ENCODE assay signal across 18 cellular contexts in genomic region chr9:136628287-136628686, GRCh38. TPM values are rescaled to one million over a fixed set of nuclear protein-coding genes. Genes with fewer than 3 reads are reported as not detected.
A peak's percentile ranks its signal among the peaks of the same experiment; 100 is the strongest.
DNase-seq lines count a peak whose midpoint lies in the region; ATAC-seq and TF ChIP-seq lines count a peak whose summit lies in the region.
"Had no signal": no experiment of that assay in that cellular context is flagged by ENCODE, and none has a peak within 500 bp of the region (broad histone marks: within the 10 kb centered on the region; RNA-seq: fewer than 3 reads in every experiment).

No MANE protein-coding gene starts in this region.

- H3K4me1 ChIP-seq in heart right ventricle = peaks cover 15 to 58% (median 46%) of the 10 kb centered on the region in 9 donors
- H3K4me1 ChIP-seq in mesenchymal stem cell (ENCODE audit: control insufficient read depth, insufficient read depth, low read depth, low read length) = peaks cover 37% of the 10 kb centered on the region
- H3K4me1 ChIP-seq in ascending aorta = peaks cover 16 to 22% of the 10 kb centered on the region in 2 donors

- H4K8ac ChIP-seq in mesenchymal stem cell (ENCODE audit: low read length) = no peak overlapping the region

- no peak overlapping the region for H3K4me3 Mint-ChIP-seq in dendritic cell treated with granulocyte-macrophage colony-stimulating factor and Interleukin-4, amounts not matched to agents 40 ng/mL and 50 ng/mL, for 4 days
- no peak overlapping the region for H3K4me3 Mint-ChIP-seq in stimulated activated memory B cell treated with anti-CD40 and anti-IgM and Interleukin-4, amounts not matched to agents 10 μg/mL and 1 μg/mL and 100 μg/mL, for 72 hours

- H2BK12ac ChIP-seq in mesenchymal stem cell (ENCODE audit: low read length in 2 of 2) = no peak overlapping the region

- ATAC-seq in left cardiac atrium (no peak), heart right ventricle (no peak)
- no peak for ATAC-seq in stimulated activated memory B cell treated with anti-CD40 and anti-IgM and Interleukin-4, amounts not matched to agents 10 μg/mL and 1 μg/mL and 100 μg/mL, for 72 hours
- ATAC-seq: Panc1, Right ventricle myocardium inferior had no signal

- H3K4ac ChIP-seq in mesenchymal stem cell (ENCODE audit: low read depth in 1 of 2, low read length in 2 of 2) = no peak overlapping the region

- no peaks in the 10 kb centered on the region for H3K9me3 ChIP-seq in heart right ventricle
- no peaks in the 10 kb centered on the region for H3K9me3 ChIP-seq in mesenchymal stem cell (ENCODE audit: control insufficient read depth, low read length)
- no peaks in the 10 kb centered on the region for H3K9me3 ChIP-seq in ascending aorta

- no peak overlapping the region for H4K91ac ChIP-seq in mesenchymal stem cell (ENCODE audit: low read length)

- no peak overlapping the region for H3K14ac ChIP-seq in mesenchymal stem cell (ENCODE audit: low read length in 2 of 2)

- H3K18ac ChIP-seq in mesenchymal stem cell (ENCODE audit: low read depth in 1 of 2, low read length in 2 of 2) = no peak overlapping the region

- H3K27ac ChIP-seq in heart right ventricle = no peak overlapping the region
- H3K27ac ChIP-seq in mesenchymal stem cell (ENCODE audit: low read length, poor library complexity, severe bottlenecking) = no peak overlapping the region
- H3K27ac ChIP-seq in ascending aorta = no peak overlapping the region
- H3K27ac ChIP-seq: HL-60 had no signal

- H3K4me2 ChIP-seq in mesenchymal stem cell (ENCODE audit: low read length, poor library complexity, severe bottlenecking) = no peak overlapping the region

- DNase-seq in left cardiac atrium = peak; percentile 21
- no peak for DNase-seq in heart right ventricle
- DNase-seq in mesenchymal stem cell = no peak
- DNase-seq in DMS53 treated with DMSO at 0.1 percent for 48 hours (lab: John Stamatoyannopoulos, UW; ENCODE audit: unreplicated experiment) = no peak
- no peak for DNase-seq in NCI-H1417 treated with DMSO at 0.1 percent for 48 hours (lab: John Stamatoyannopoulos, UW)
- DNase-seq in ascending aorta (ENCODE audit: low spot score in 2 of 2) = no peak
- DNase-seq: CD4-positive, CD25-positive, alpha-beta regulatory T cell; DMS53; HCEC 1CT; NCI-H1105 treated with DMSO at 0.1 percent for 48 hours; NCI-H187; NCI-H226; NCI-H524 treated with DMSO at 0.1 percent for 48 hours had no signal

- H3K9me3 Mint-ChIP-seq in dendritic cell treated with granulocyte-macrophage colony-stimulating factor and Interleukin-4, amounts not matched to agents 40 ng/mL and 50 ng/mL, for 4 days = no peaks in the 10 kb centered on the region
- H3K9me3 Mint-ChIP-seq in stimulated activated memory B cell treated with anti-CD40 and anti-IgM and Interleukin-4, amounts not matched to agents 10 μg/mL and 1 μg/mL and 100 μg/mL, for 72 hours = no peaks in the 10 kb centered on the region
- H3K9me3 Mint-ChIP-seq: CD4-positive, CD25-positive, alpha-beta regulatory T cell had no signal

- no peak overlapping the region for H2AFZ ChIP-seq in mesenchymal stem cell (ENCODE audit: low read depth, low read length)

- peaks cover 43% of the 10 kb centered on the region for H3K27me3 Mint-ChIP-seq in dendritic cell treated with granulocyte-macrophage colony-stimulating factor and Interleukin-4, amounts not matched to agents 40 ng/mL and 50 ng/mL, for 4 days
- H3K27me3 Mint-ChIP-seq in stimulated activated memory B cell treated with anti-CD40 and anti-IgM and Interleukin-4, amounts not matched to agents 10 μg/mL and 1 μg/mL and 100 μg/mL, for 72 hours = peaks cover 46% of the 10 kb centered on the region

- H3K4me1 Mint-ChIP-seq in dendritic cell treated with granulocyte-macrophage colony-stimulating factor and Interleukin-4, amounts not matched to agents 40 ng/mL and 50 ng/mL, for 4 days (ENCODE audit: low read depth) = peaks cover 22% of the 10 kb centered on the region
- peaks cover 10% of the 10 kb centered on the region for H3K4me1 Mint-ChIP-seq in stimulated activated memory B cell treated with anti-CD40 and anti-IgM and Interleukin-4, amounts not matched to agents 10 μg/mL and 1 μg/mL and 100 μg/mL, for 72 hours
- H3K4me1 Mint-ChIP-seq: CD4-positive, CD25-positive, alpha-beta regulatory T cell had no signal

- peak overlapping the region; percentile 1 for H2BK15ac ChIP-seq in mesenchymal stem cell (ENCODE audit: low read depth, poor library complexity, severe bottlenecking)

- H3K36me3 ChIP-seq in heart right ventricle (no peaks in the 10 kb centered on the region), mesenchymal stem cell (ENCODE audit: control insufficient read depth in 1 of 2, insufficient read depth in 2 of 2, low read depth in 1 of 2, low read length in 2 of 2) (no peaks in the 10 kb centered on the region), ascending aorta (no peaks in the 10 kb centered on the region)

- H2AK5ac ChIP-seq in mesenchymal stem cell (ENCODE audit: low read length, severe bottlenecking) = no peak overlapping the region

- 64 to 72% methylated on average over 24 of the region's 24 CpGs for WGBS in heart right ventricle, 2 donors
- 84% methylated on average over 24 of the region's 24 CpGs for WGBS in mesenchymal stem cell

- H3K27ac Mint-ChIP-seq in dendritic cell treated with granulocyte-macrophage colony-stimulating factor and Interleukin-4, amounts not matched to agents 40 ng/mL and 50 ng/mL, for 4 days = peak overlapping the region; percentile 45
- H3K27ac Mint-ChIP-seq in stimulated activated memory B cell treated with anti-CD40 and anti-IgM and Interleukin-4, amounts not matched to agents 10 μg/mL and 1 μg/mL and 100 μg/mL, for 72 hours = peak overlapping the region; percentile 60
- H3K27ac Mint-ChIP-seq: CD4-positive, CD25-positive, alpha-beta regulatory T cell had no signal

- no peaks in the 10 kb centered on the region for H3K36me3 Mint-ChIP-seq in dendritic cell treated with granulocyte-macrophage colony-stimulating factor and Interleukin-4, amounts not matched to agents 40 ng/mL and 50 ng/mL, for 4 days (ENCODE audit: low read depth)
- H3K36me3 Mint-ChIP-seq in stimulated activated memory B cell treated with anti-CD40 and anti-IgM and Interleukin-4, amounts not matched to agents 10 μg/mL and 1 μg/mL and 100 μg/mL, for 72 hours = no peaks in the 10 kb centered on the region
- H3K36me3 Mint-ChIP-seq: CD4-positive, CD25-positive, alpha-beta regulatory T cell had no signal

- no peak overlapping the region for H2BK5ac ChIP-seq in mesenchymal stem cell (ENCODE audit: low read depth, low read length, poor library complexity, severe bottlenecking)

- no peak overlapping the region for H3K4me3 ChIP-seq in heart right ventricle
- H3K4me3 ChIP-seq in mesenchymal stem cell (ENCODE audit: insufficient read depth in 1 of 2, low read depth in 1 of 2, low read length in 2 of 2) = no peak overlapping the region
- no peak overlapping the region for H3K4me3 ChIP-seq in ascending aorta

- TF ChIP-seq CTCF in heart right ventricle (IDR thresholded peaks at IDR 0.05) (no peak), ascending aorta (IDR thresholded peaks at IDR 0.05) (no peak)

- intact Hi-C loops in left cardiac atrium (cut with DNase I) (loop anchor here (10.0 kb wide), 2 partner anchors 53 to 83 kb away; partner anchors contain the start of gene NOTCH1 (in 1 of the 2)), heart right ventricle (cut with DNase I) (loop anchor here in 3 of 10 donors (5.0 to 10.0 kb wide), 3 partner anchors 63 to 86 kb away; partner anchors contain the start of gene NOTCH1 (in 1 of the 3)), ascending aorta (cut with DNase I) (no loop called here)
- intact Hi-C loops in dendritic cell treated with granulocyte-macrophage colony-stimulating factor and Interleukin-4, amounts not matched to agents 40 ng/mL and 50 ng/mL, for 4 days (cut with micrococcal nuclease) = no loop called here

- H3K27me3 ChIP-seq in heart right ventricle (peaks cover 0 to 18% (median 0%) of the 10 kb centered on the region in 7 donors), mesenchymal stem cell (ENCODE audit: control insufficient read depth in 1 of 2, insufficient read depth in 1 of 2, low read length in 2 of 2) (peaks cover 0 to 36% of the 10 kb centered on the region in 2 experiments), ascending aorta (no peaks in the 10 kb centered on the region)

- H3K79me1 ChIP-seq in mesenchymal stem cell (replicated peaks; ENCODE audit: low read length, poor library complexity, severe bottlenecking) = no peaks in the 10 kb centered on the region

- no peak overlapping the region for H2BK120ac ChIP-seq in mesenchymal stem cell (ENCODE audit: low read depth, low read length)

- no peak overlapping the region for H3K23ac ChIP-seq in mesenchymal stem cell (ENCODE audit: low read length in 2 of 2)

- no peak overlapping the region for H3K9ac ChIP-seq in mesenchymal stem cell (ENCODE audit: low read length)

RNA-seq across cellular contexts. Expression of gene EGFL7, which starts 34.4 kb away (rescaled TPM):
- 100 to 1,000 TPM in 1 of 2 donors, 10 to 100 TPM in 1; 86.6 to 138 TPM for total RNA-seq in left cardiac atrium
- 100 to 1,000 TPM in 5 of 10 donors, 10 to 100 TPM in 5; 68.6 to 115 (median 99.6) TPM for total RNA-seq in heart right ventricle
- polyA plus RNA-seq in heart right ventricle = 100 to 1,000 TPM; 160 to 377 TPM
- polyA plus RNA-seq in mesenchymal stem cell (2013, experiment 1 of 2) = 29.0 TPM
- polyA plus RNA-seq in mesenchymal stem cell (2013, experiment 2 of 2) = 30.0 TPM
- total RNA-seq in ascending aorta = 443 TPM
- polyA plus RNA-seq: CD4-positive, CD25-positive, alpha-beta regulatory T cell had no signal

RNA-seq across cellular contexts. Expression of gene AGPAT2, which starts 59.0 kb away (rescaled TPM):
- 100 to 1,000 TPM; 154 TPM for total RNA-seq in left cardiac atrium
- total RNA-seq in heart right ventricle = 10 to 100 TPM; 48.1 to 83.3 (median 58.4) TPM
- 100 to 1,000 TPM in 1 of 2 donors, 10 to 100 TPM in 1; 97.2 to 195 TPM for polyA plus RNA-seq in heart right ventricle
- polyA plus RNA-seq in mesenchymal stem cell (2013, experiment 1 of 2) = 38.4 TPM
- 36.4 TPM for polyA plus RNA-seq in mesenchymal stem cell (2013, experiment 2 of 2)
- 129 TPM for total RNA-seq in ascending aorta

Comparison
In these comparisons a context has a peak if more than half of its experiments do, and no peak if none do; other contexts are left out.
1. intact Hi-C loops: an anchor here in left cardiac atrium (10.0 kb wide); none called in dendritic cell treated with granulocyte-macrophage colony-stimulating factor and Interleukin-4, amounts not matched to agents 40 ng/mL and 50 ng/mL, for 4 days and ascending aorta.